Comparison of ENCODE assay signal across 8 cellular contexts in genomic region chr3:141255864-141256263, GRCh38. TPM values are rescaled to one million over a fixed set of nuclear protein-coding genes. Genes with fewer than 3 reads are reported as not detected.
DNase-seq lines count a peak whose midpoint lies in the region; ATAC-seq and TF ChIP-seq lines count a peak whose summit lies in the region.

No MANE protein-coding gene starts in this region.

- H3K36me3 Mint-ChIP-seq in brain (peaks cover 44% of the 10 kb centered on the region), nephron progenitor cell (ENCODE audit: low read depth) (peaks cover 1% of the 10 kb centered on the region)

- peak; percentile 36 for TF ChIP-seq CTCF in GM12865 (IDR thresholded peaks at IDR 0.05; ENCODE audit: insufficient read depth, low read depth, low read length, missing control alignments)
- peak in 1 of 2 experiments; percentile 16 for TF ChIP-seq CTCF in brain (conservative IDR thresholded peaks at IDR 0.05)
- peak; percentile 39 for TF ChIP-seq CTCF in nephron progenitor cell (IDR thresholded peaks at IDR 0.05)
- no peak for TF ChIP-seq CTCF in GM20000 (IDR thresholded peaks at IDR 0.05; ENCODE audit: extremely low read depth, missing control alignments)

- H3K9me3 Mint-ChIP-seq in brain (no peaks in the 10 kb centered on the region), nephron progenitor cell (no peaks in the 10 kb centered on the region)

- peaks cover 3% of the 10 kb centered on the region for H3K27me3 Mint-ChIP-seq in brain
- H3K27me3 Mint-ChIP-seq in nephron progenitor cell (ENCODE audit: low read depth, poor library complexity) = no peaks in the 10 kb centered on the region

- H3K4me3 Mint-ChIP-seq in brain (no peak overlapping the region), nephron progenitor cell (no peak overlapping the region)

- H3K27ac Mint-ChIP-seq in brain (peak overlapping the region in 4 of 5 experiments; percentile 14 to 94 (median 70)), nephron progenitor cell (no peak overlapping the region)

- no peak overlapping the region for H3K4me3 ChIP-seq in GM12865 (ENCODE audit: low read depth, low read length)

- DNase-seq in GM12865 (ENCODE audit: low read depth) (peak; percentile 27), NCI-H446 (lab: John Stamatoyannopoulos, UW) (peak; percentile 94 to 97), nephron progenitor cell (no peak), NCI-H1436 (lab: John Stamatoyannopoulos, UW) (no peak), GM20000 (ENCODE audit: low spot score) (no peak), kidney tubule cell (ENCODE audit: low spot score) (no peak)

- no peak for ATAC-seq in GM18498 (IDR thresholded peaks at IDR 0.05; ENCODE audit: unreplicated experiment)

- peaks cover 47% of the 10 kb centered on the region for H3K4me1 Mint-ChIP-seq in brain
- H3K4me1 Mint-ChIP-seq in nephron progenitor cell = peaks cover 17% of the 10 kb centered on the region

RNA-seq across cellular contexts. Expression of gene PXYLP1, which starts 24.2 kb away (rescaled TPM):
- 21.3 TPM for polyA plus RNA-seq in brain (ENCODE audit: insufficient read depth, low read depth, low replicate concordance)

Comparison
In these comparisons a context has a peak if more than half of its experiments do, and no peak if none do; other contexts are left out.
1. DNase-seq: peak in GM12865 (single experiment) and NCI-H446 (2 of 2); none in nephron progenitor cell (single experiment), NCI-H1436 (single experiment), GM20000 (single experiment) and kidney tubule cell (single experiment).